ENCODE assay signal across 9 cellular contexts in the genomic region with DNA sequence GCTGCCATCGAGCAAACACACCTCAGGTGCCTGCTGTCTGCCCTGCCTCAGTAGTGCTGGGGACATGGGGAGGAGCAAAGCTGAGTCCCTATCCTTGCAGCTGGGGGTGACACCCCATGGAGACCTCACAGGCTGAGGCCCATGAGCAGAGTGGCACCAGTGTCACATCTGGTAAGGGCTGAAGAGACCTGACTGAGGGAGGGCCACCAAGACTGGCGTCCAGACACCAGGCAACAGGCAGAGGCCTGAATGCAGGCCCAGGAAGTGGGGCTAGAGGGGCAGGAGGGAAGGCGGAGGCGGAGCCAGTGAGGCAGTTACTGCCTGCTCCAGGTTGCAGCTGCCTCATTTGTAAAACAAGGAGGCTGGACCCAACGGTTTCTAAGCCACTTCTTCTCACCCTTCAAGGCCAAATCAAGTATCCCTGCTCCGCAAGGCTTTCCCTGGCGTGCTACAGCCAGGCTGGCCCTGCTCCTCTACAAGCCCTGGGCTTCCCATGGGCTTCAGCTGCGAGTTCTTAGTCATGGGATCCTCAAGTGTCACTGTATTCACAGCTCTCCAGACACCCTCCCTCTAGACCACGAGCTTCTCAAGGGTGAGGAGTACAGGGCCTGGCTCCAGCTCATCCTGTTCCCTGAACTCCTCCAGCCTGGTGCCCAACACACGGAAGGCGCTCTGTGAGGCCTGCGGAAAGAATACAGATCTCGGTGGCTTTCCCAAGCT. TPM values are rescaled to one million over a fixed set of nuclear protein-coding genes. Genes with fewer than 3 reads are reported as not detected.
DNase-seq lines count a peak whose midpoint lies in the region; ATAC-seq and TF ChIP-seq lines count a peak whose summit lies in the region.
"Had no signal": no experiment of that assay in that cellular context is flagged by ENCODE, and none has a peak within 500 bp of the region (broad histone marks: within the 10 kb centered on the region; RNA-seq: fewer than 3 reads in every experiment).

No MANE protein-coding gene starts in this region.

- H3K4me1 ChIP-seq in GM23338 (ENCODE audit: insufficient read depth) (0 out of 2 replicates have a peak, but pooled peaks cover 8% of the 10 kb centered on the region), esophagus squamous epithelium (peaks cover 72 to 100% (median 98%) of the 10 kb centered on the region in 3 donors)

- H3K9me3 Mint-ChIP-seq in GM23338: no peaks in the 10 kb centered on the region
- no peaks in the 10 kb centered on the region for H3K9me3 Mint-ChIP-seq in stimulated activated memory B cell treated with anti-CD40 and anti-IgM and Interleukin-4, amounts not matched to agents 10 μg/mL and 1 μg/mL and 100 μg/mL, for 72 hours

- H3K4me1 Mint-ChIP-seq in GM23338: peaks cover 25% of the 10 kb centered on the region
- peaks cover 96% of the 10 kb centered on the region for H3K4me1 Mint-ChIP-seq in stimulated activated memory B cell treated with anti-CD40 and anti-IgM and Interleukin-4, amounts not matched to agents 10 μg/mL and 1 μg/mL and 100 μg/mL, for 72 hours

- H3K79me2 ChIP-seq in GM23338 (replicated peaks; ENCODE audit: insufficient read depth): peaks cover 4% of the 10 kb centered on the region; the same call in 1 of the 2 replicates

- H3K4me3 Mint-ChIP-seq in GM23338: no peak overlapping the region
- H3K4me3 Mint-ChIP-seq in stimulated activated memory B cell treated with anti-CD40 and anti-IgM and Interleukin-4, amounts not matched to agents 10 μg/mL and 1 μg/mL and 100 μg/mL, for 72 hours: no peak overlapping the region

- no peak for TF ChIP-seq POLR2A in esophagus squamous epithelium (IDR thresholded peaks at IDR 0.05)

- H3K36me3 ChIP-seq in GM23338 (ENCODE audit: insufficient read depth) (no peaks in the 10 kb centered on the region; the same call in 1 of the 2 replicates), esophagus squamous epithelium (peaks cover 0 to 67% (median 5%) of the 10 kb centered on the region in 3 donors), MG63 (peaks cover 14% of the 10 kb centered on the region)

- no peak for TF ChIP-seq CTCF in GM23338 (conservative IDR thresholded peaks at IDR 0.05; ENCODE audit: low read depth in 2 of 2)
- no peak for TF ChIP-seq CTCF in esophagus squamous epithelium (IDR thresholded peaks at IDR 0.05)

- ATAC-seq in GM23338: peak; percentile 11; the same call in 1 of the 3 replicates
- peak; percentile 14 for ATAC-seq in stimulated activated memory B cell treated with anti-CD40 and anti-IgM and Interleukin-4, amounts not matched to agents 10 μg/mL and 1 μg/mL and 100 μg/mL, for 72 hours
- no peak for ATAC-seq in HG03175 (IDR thresholded peaks at IDR 0.05; ENCODE audit: unreplicated experiment)
- ATAC-seq in GM18868 (IDR thresholded peaks at IDR 0.05; ENCODE audit: unreplicated experiment): no peak
- ATAC-seq: activated CD4-positive, CD25-positive, alpha-beta regulatory T cell treated with anti-CD3 and anti-CD28 coated beads, Interleukin-2, amount 50 U/mL, for 24 hours had no signal

- peaks cover 2% of the 10 kb centered on the region; the same call in 1 of the 2 replicates for H4K20me1 ChIP-seq in GM23338 (replicated peaks; ENCODE audit: insufficient read depth)

- peaks cover 6% of the 10 kb centered on the region; the same call in 2 of the 3 replicates for H3K36me3 Mint-ChIP-seq in GM23338 (ENCODE audit: low read depth)
- H3K36me3 Mint-ChIP-seq in stimulated activated memory B cell treated with anti-CD40 and anti-IgM and Interleukin-4, amounts not matched to agents 10 μg/mL and 1 μg/mL and 100 μg/mL, for 72 hours: peaks cover 36% of the 10 kb centered on the region

- no peak overlapping the region for H3K4me3 ChIP-seq in GM23338
- no peak overlapping the region for H3K4me3 ChIP-seq in esophagus squamous epithelium
- H3K4me3 ChIP-seq in MG63: no peak overlapping the region

- H3K9me2 ChIP-seq in GM23338 (ENCODE audit: insufficient read depth): no peaks in the 10 kb centered on the region

- H3K27ac Mint-ChIP-seq in GM23338: no peak overlapping the region
- H3K27ac Mint-ChIP-seq in stimulated activated memory B cell treated with anti-CD40 and anti-IgM and Interleukin-4, amounts not matched to agents 10 μg/mL and 1 μg/mL and 100 μg/mL, for 72 hours: peak overlapping the region; percentile 100

- no peak overlapping the region for H3K27ac ChIP-seq in GM23338 (ENCODE audit: low read depth)
- peak overlapping the region in 3 of 4 donors; percentile 82 to 91 (median 83) for H3K27ac ChIP-seq in esophagus squamous epithelium

- no peak overlapping the region for H2AFZ ChIP-seq in GM23338

- no peak overlapping the region for H3K4me2 ChIP-seq in GM23338

- WGBS in esophagus squamous epithelium, 2 donors: 74 to 79% methylated on average over 5 to 8 of the region's 13 CpGs

- H3K9me3 ChIP-seq in esophagus squamous epithelium: no peaks in the 10 kb centered on the region
- H3K9me3 ChIP-seq in MG63: no peaks in the 10 kb centered on the region

- DNase-seq in GM23338 (ENCODE audit: low spot score) (no peak), NCI-H510A treated with DMSO at 0.1 percent for 48 hours (lab: John Stamatoyannopoulos, UW) (peak; percentile 72), esophagus squamous epithelium (lab: John Stamatoyannopoulos, UW) (no peak), MG63 (no peak)
- DNase-seq: NCI-H526 had no signal

- intact Hi-C loops in esophagus squamous epithelium (cut with DNase I): no loop called here

- peaks cover 9% of the 10 kb centered on the region for H3K27me3 Mint-ChIP-seq in GM23338 (ENCODE audit: insufficient read depth, low read depth, poor library complexity)
- no peaks in the 10 kb centered on the region for H3K27me3 Mint-ChIP-seq in stimulated activated memory B cell treated with anti-CD40 and anti-IgM and Interleukin-4, amounts not matched to agents 10 μg/mL and 1 μg/mL and 100 μg/mL, for 72 hours

- H3K27me3 ChIP-seq in GM23338 (ENCODE audit: insufficient read depth) (no peaks in the 10 kb centered on the region), esophagus squamous epithelium (no peaks in the 10 kb centered on the region), MG63 (no peaks in the 10 kb centered on the region)

- no peaks in the 10 kb centered on the region for H3F3A ChIP-seq in GM23338 (replicated peaks; ENCODE audit: low read depth)

TF ChIP-seq in GM23338, 12 proteins besides CTCF, POLR2A, EP300 and RAD21 (continues in another document):
- TF ChIP-seq STAT1 (IDR thresholded peaks at IDR 0.05; ENCODE audit: unreplicated experiment) (no peak), EZH2 (IDR thresholded peaks at IDR 0.05; ENCODE audit: low read depth, unreplicated experiment) (no peak)

RNA-seq across cellular contexts. Expression of a gene that starts 39.0 kb away (rescaled TPM):
- 14.5 and 20.3 TPM in 2 replicates for total RNA-seq in GM23338 (2014; rRNA removed; shearing (Covaris generic))
- 3.0 and 3.5 TPM in 2 replicates for polyA plus RNA-seq in GM23338 (2016; fragmentation: Nextera tagmentation; extraction: Ambion mirVana)
- 10 to 100 TPM; 27.4 to 54.2 (median 31.5) TPM for total RNA-seq in esophagus squamous epithelium
- 14.4 and 15.8 TPM in 2 replicates for total RNA-seq in MG63 (2014; rRNA removed; shearing (Covaris generic); ENCODE audit: low replicate concordance)

Comparison
In these comparisons a context has a peak if more than half of its experiments do, and no peak if none do; other contexts are left out.
1. ATAC-seq: peak in GM23338 (single experiment) and stimulated activated memory B cell treated with anti-CD40 and anti-IgM and Interleukin-4, amounts not matched to agents 10 μg/mL and 1 μg/mL and 100 μg/mL, for 72 hours (single experiment); none in HG03175 (single experiment) and GM18868 (single experiment).